8 cellular contexts compared by ENCODE assay signal in the genomic region with DNA sequence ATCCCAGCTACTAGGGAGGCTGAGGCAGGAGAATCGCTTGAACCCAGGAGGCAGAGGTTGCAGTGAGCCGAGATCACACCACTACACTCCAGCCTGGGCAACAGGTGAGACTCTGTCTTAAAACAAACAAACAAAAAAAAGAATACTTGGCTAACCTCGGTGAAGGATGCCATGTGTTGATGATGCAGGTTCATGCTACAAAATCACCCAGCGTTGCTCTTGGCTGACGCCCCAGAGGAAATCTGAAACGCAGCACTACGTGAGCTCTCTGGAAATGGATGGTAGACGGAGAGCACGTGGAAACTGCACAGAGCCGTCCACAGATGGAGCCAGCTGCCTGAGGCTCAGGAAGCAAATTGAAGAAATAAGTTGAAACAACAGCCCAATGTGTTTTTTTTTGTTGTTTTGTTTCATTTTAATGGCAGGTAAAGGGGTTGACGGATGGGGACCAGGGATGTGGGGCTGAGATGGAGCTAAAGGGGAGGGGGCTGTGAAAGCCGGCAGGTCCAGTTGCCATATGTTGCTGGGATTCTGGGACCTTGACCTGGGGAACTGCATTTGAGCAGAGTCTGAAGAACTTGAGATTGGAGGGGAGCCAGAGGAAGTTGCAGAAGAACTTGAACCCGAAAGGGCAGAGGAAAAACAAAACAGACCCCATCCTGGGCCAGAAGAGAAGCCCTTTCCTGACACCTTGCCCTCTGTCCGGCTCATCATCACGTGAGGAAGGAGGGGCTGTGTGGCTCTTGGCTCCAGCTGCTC. TPM values are rescaled to one million over a fixed set of nuclear protein-coding genes. Genes with fewer than 3 reads are reported as not detected.
DNase-seq lines count a peak whose midpoint lies in the region; ATAC-seq and TF ChIP-seq lines count a peak whose summit lies in the region.

No MANE protein-coding gene starts in this region.

- in situ Hi-C loops in HAP-1 (cut with MboI; ENCODE audit: low sequenced_read_pairs) = no loop called here

- no peaks in the 10 kb centered on the region for H3K36me3 ChIP-seq in HAP-1 (replicated peaks)

- POLR2A ChIA-PET in naive thymus-derived CD8-positive, alpha-beta T cell (lab: Charles Lee) = no interaction called here

- H3K36me3 Mint-ChIP-seq in naive thymus-derived CD8-positive, alpha-beta T cell = no peaks in the 10 kb centered on the region

- peaks cover 0 to 1% (median 0%) of the 10 kb centered on the region in 5 donors for H3K27me3 Mint-ChIP-seq in naive thymus-derived CD8-positive, alpha-beta T cell

- TF ChIP-seq CTCF in HFF-Myc (IDR thresholded peaks at IDR 0.05; ENCODE audit: low read depth, low read length, missing control alignments) = peak; percentile 23

- H3K27ac Mint-ChIP-seq in naive thymus-derived CD8-positive, alpha-beta T cell = peak overlapping the region in 5 of 10 donors; percentile 31 to 70 (median 55)

- H3K4me3 ChIP-seq in HFF-Myc (replicated peaks; ENCODE audit: low read depth, low read length) = no peak overlapping the region
- no peak overlapping the region for H3K4me3 ChIP-seq in HAP-1

- no peaks in the 10 kb centered on the region for H3K4me1 ChIP-seq in HAP-1

- ATAC-seq in naive thymus-derived CD8-positive, alpha-beta T cell = peak; percentile 68 to 83
- ATAC-seq in HG02610 (IDR thresholded peaks at IDR 0.05; ENCODE audit: unreplicated experiment) = no peak

- H3K4me1 Mint-ChIP-seq in naive thymus-derived CD8-positive, alpha-beta T cell = peaks cover 5 to 34% (median 10%) of the 10 kb centered on the region in 4 donors

- no peaks in the 10 kb centered on the region for H3K27me3 ChIP-seq in HAP-1 (ENCODE audit: low read depth)

- H3K9me3 Mint-ChIP-seq in naive thymus-derived CD8-positive, alpha-beta T cell = no peaks in the 10 kb centered on the region

- peak; percentile 54 for DNase-seq in NCI-H187 treated with DMSO at 0.1 percent for 48 hours (lab: John Stamatoyannopoulos, UW)
- DNase-seq in NCI-H187 (lab: John Stamatoyannopoulos, UW) = no peak
- DNase-seq in HFF-Myc (ENCODE audit: extremely low read depth, low read depth) = peak; percentile 85
- DNase-seq in NOMO-1 treated with dmso at 0.1 percent for 144 hours (lab: John Stamatoyannopoulos, UW; ENCODE audit: unreplicated experiment) = peak; percentile 11
- peak; percentile 85 for DNase-seq in dedifferentiated amniotic fluid mesenchymal stem cell (ENCODE audit: extremely low spot score)
- peak in 3 of 10 donors; percentile 16 to 23 (median 22) for DNase-seq in naive thymus-derived CD8-positive, alpha-beta T cell
- DNase-seq in HAP-1 (ENCODE audit: low spot score in 2 of 2) = no peak

- no peaks in the 10 kb centered on the region for H3K9me3 ChIP-seq in HAP-1

- peak overlapping the region in 3 of 10 donors; percentile 16 to 36 (median 16) for H3K4me3 Mint-ChIP-seq in naive thymus-derived CD8-positive, alpha-beta T cell

RNA-seq across cellular contexts. Expression of a gene that starts 12.8 kb away (rescaled TPM):
- total RNA-seq in naive thymus-derived CD8-positive, alpha-beta T cell = 10 to 100 TPM; 11.5 to 12.8 TPM
- 10 to 100 TPM; 18.9 to 24.7 (median 24.3) TPM for polyA plus RNA-seq in naive thymus-derived CD8-positive, alpha-beta T cell

RNA-seq across cellular contexts. Expression of a gene that starts 15.1 kb away (rescaled TPM):
- total RNA-seq in naive thymus-derived CD8-positive, alpha-beta T cell = not detected
- not detected for polyA plus RNA-seq in naive thymus-derived CD8-positive, alpha-beta T cell

Comparison
In these comparisons a context has a peak if more than half of its experiments do, and no peak if none do; other contexts are left out.
1. DNase-seq: peak in NCI-H187 treated with DMSO at 0.1 percent for 48 hours (single experiment), HFF-Myc (single experiment), NOMO-1 treated with dmso at 0.1 percent for 144 hours (single experiment) and dedifferentiated amniotic fluid mesenchymal stem cell (single experiment); none in NCI-H187 (0 of 2) and HAP-1 (0 of 2).